ENCODE assay signal across 28 cellular contexts in the genomic region with DNA sequence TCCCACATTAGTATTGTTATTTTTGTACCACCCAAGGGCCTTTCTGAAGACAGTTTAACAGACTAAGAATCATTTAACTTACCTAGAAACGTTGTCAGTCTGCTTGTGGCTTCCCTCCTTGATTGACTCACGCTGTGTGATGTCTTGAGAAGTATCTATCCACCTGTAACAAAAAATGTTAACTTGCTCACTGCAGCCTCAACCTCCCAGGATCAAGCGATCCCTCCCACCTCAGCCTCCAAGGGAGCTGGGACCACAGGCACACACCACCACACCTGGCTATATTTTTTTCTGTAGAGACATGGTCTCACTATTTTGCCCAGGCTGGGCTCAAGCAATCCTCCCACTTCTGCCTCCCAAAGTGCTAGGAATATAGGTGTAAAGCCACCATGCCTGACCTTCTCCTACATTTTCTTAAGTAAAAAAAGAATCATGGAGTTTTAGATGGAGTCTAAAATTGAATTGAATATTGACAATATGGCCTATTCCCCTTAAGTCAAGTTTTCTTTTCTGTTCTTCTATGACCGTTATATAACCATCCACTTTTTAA. TPM values are rescaled to one million over a fixed set of nuclear protein-coding genes. Genes with fewer than 3 reads are reported as not detected.
DNase-seq lines count a peak whose midpoint lies in the region; ATAC-seq, FAIRE-seq and TF ChIP-seq lines count a peak whose summit lies in the region.
"Had no signal": no experiment of that assay in that cellular context is flagged by ENCODE, and none has a peak within 500 bp of the region (broad histone marks: within the 10 kb centered on the region; RNA-seq: fewer than 3 reads in every experiment).

No MANE protein-coding gene starts in this region.

- no peak overlapping the region for H3K9ac ChIP-seq in K562 (ENCODE audit: insufficient read depth in 1 of 2, low read depth in 2 of 2, low read length in 2 of 2)
- H3K9ac ChIP-seq: BLaER1 treated with 17β-estradiol and CSF1 and Interleukin-3, amounts not matched to agents 10 nM and 100 nM had no signal

- no peak overlapping the region for H3K4me2 ChIP-seq in GM23338
- H3K4me2 ChIP-seq in K562 (ENCODE audit: insufficient read depth, low read length): no peak overlapping the region
- H3K4me2 ChIP-seq: BLaER1 treated with 17β-estradiol and CSF1 and Interleukin-3, amounts not matched to agents 10 nM and 100 nM had no signal

- intact Hi-C loops in CD4-positive, alpha-beta T cell (cut with DNase I, micrococcal nuclease): loop anchor here in 1 of 2 experiments (10.0 kb wide), 1 partner anchor 193 kb away; a partner anchor contains a TSS
- intact Hi-C loops in K562 (cut with micrococcal nuclease): no loop called here

- in situ Hi-C loops in K562 (cut with MboI): no loop called here

- no peaks in the 10 kb centered on the region for H3K27me3 Mint-ChIP-seq in CD4-positive, alpha-beta T cell
- H3K27me3 Mint-ChIP-seq in GM23338 (ENCODE audit: insufficient read depth, low read depth, poor library complexity) (peaks cover 10% of the 10 kb centered on the region), naive B cell (no peaks in the 10 kb centered on the region)
- H3K27me3 Mint-ChIP-seq: activated B cell treated with CpG ODN at 0.5 μM for 24 hours had no signal

- H3K27ac Mint-ChIP-seq in CD4-positive, alpha-beta T cell: peak overlapping the region; percentile 17
- H3K27ac Mint-ChIP-seq in GM23338 (no peak overlapping the region), naive B cell (peak overlapping the region in 4 of 6 donors; percentile 15 to 62 (median 33))
- H3K27ac Mint-ChIP-seq: activated B cell treated with CpG ODN at 0.5 μM for 24 hours had no signal

- no peak for DNase-seq in CD4-positive, alpha-beta T cell
- DNase-seq in GM23338 (ENCODE audit: low spot score) (no peak), K562 (ENCODE audit: extremely low read depth in 1 of 4, low spot score in 3 of 4) (no peak), naive B cell (no peak), NCI-H510A treated with DMSO at 0.1 percent for 48 hours (lab: John Stamatoyannopoulos, UW) (no peak)
- no peak for DNase-seq in activated effector memory CD4-positive, alpha-beta T cell treated with Interleukin-2 at 50 U/mL for 16 hours
- no peak for DNase-seq in activated naive CD4-positive, alpha-beta T cell treated with Interleukin-2 at 50 U/mL for 16 hours
- DNase-seq: activated B cell treated with CpG ODN at 0.5 μM for 24 hours; activated CD4-positive, alpha-beta T cell treated with anti-CD3 and anti-CD28 coated beads, Interleukin-2, amount 50 U/mL, for 48 hours; amygdala; colonic mucosa; lower lobe of right lung; mucosa of descending colon; NCI-H1105 treated with DMSO at 0.1 percent for 48 hours; NCI-H2029 treated with DMSO at 0.1 percent for 48 hours; NCI-H226; OCI-M1; stimulated activated CD8-positive, alpha-beta memory T cell treated with anti-CD3 and anti-CD28 coated beads, Interleukin-4, amount 100 ng/mL, for 48 hours; substantia nigra; T1000 had no signal

- H3K4me3 Mint-ChIP-seq in CD4-positive, alpha-beta T cell: no peak overlapping the region
- no peak overlapping the region for H3K4me3 Mint-ChIP-seq in GM23338
- peak overlapping the region in 1 of 8 donors; percentile 16 for H3K4me3 Mint-ChIP-seq in naive B cell
- H3K4me3 Mint-ChIP-seq: activated B cell treated with CpG ODN at 0.5 μM for 24 hours had no signal

- H3K79me2 ChIP-seq in GM23338 (replicated peaks; ENCODE audit: insufficient read depth): peaks cover 39% of the 10 kb centered on the region
- peaks cover 38% of the 10 kb centered on the region for H3K79me2 ChIP-seq in K562 (ENCODE audit: control insufficient read depth, insufficient read depth, low read length)

- POLR2A ChIA-PET in CD4-positive, alpha-beta T cell (lab: Charles Lee): no interaction called here
- POLR2A ChIA-PET in K562 (lab: Yijun Ruan, JAX): interaction anchor here (0.6 to 1.3 kb wide), 3 partner anchors 9 to 1642 kb away, joined by 3 to 4 read pairs (median 4); no protein-coding TSS in a partner anchor

- H3K9me2 ChIP-seq in GM23338 (ENCODE audit: insufficient read depth): no peaks in the 10 kb centered on the region

- no peak overlapping the region for H3K27ac ChIP-seq in CD4-positive, alpha-beta T cell (ENCODE audit: low read depth, low read length)
- H3K27ac ChIP-seq in GM23338 (ENCODE audit: low read depth) (peak overlapping the region; percentile 35; the same call in 1 of the 2 replicates), K562 (ENCODE audit: extremely low read depth, low read depth, low read length) (no peak overlapping the region)
- H3K27ac ChIP-seq: BLaER1 treated with 17β-estradiol and CSF1 and Interleukin-3, amounts not matched to agents 10 nM and 100 nM; breast epithelium; colonic mucosa; gastroesophageal sphincter; HL-60; lower lobe of right lung; neutrophil had no signal

- peaks cover 64% of the 10 kb centered on the region for H3F3A ChIP-seq in GM23338 (replicated peaks; ENCODE audit: low read depth)

- BruUV-seq in K562 (replicated peaks; lab: Mats Ljungman, UMichigan): no TSS peak

- no peaks in the 10 kb centered on the region for H3K9me3 Mint-ChIP-seq in CD4-positive, alpha-beta T cell
- H3K9me3 Mint-ChIP-seq in GM23338 (no peaks in the 10 kb centered on the region), naive B cell (peaks cover 0 to 1% (median 0%) of the 10 kb centered on the region in 7 donors)
- H3K9me3 Mint-ChIP-seq: activated B cell treated with CpG ODN at 0.5 μM for 24 hours had no signal

- no peak for TF ChIP-seq EP300 in K562 (IDR thresholded peaks at IDR 0.05; ENCODE audit: low read length)

- H3K27me3 ChIP-seq in CD4-positive, alpha-beta T cell (ENCODE audit: control insufficient read depth, insufficient read depth, low read length): no peaks in the 10 kb centered on the region
- H3K27me3 ChIP-seq in GM23338 (ENCODE audit: insufficient read depth): no peaks in the 10 kb centered on the region
- no peaks in the 10 kb centered on the region for H3K27me3 ChIP-seq in K562 (ENCODE audit: control insufficient read depth in 2 of 2, insufficient read depth in 2 of 2, low read length in 2 of 2)
- H3K27me3 ChIP-seq: BLaER1 treated with 17β-estradiol and CSF1 and Interleukin-3, amounts not matched to agents 10 nM and 100 nM; breast epithelium; colonic mucosa; gastroesophageal sphincter; neutrophil had no signal

- peaks cover 55% of the 10 kb centered on the region for H4K20me1 ChIP-seq in GM23338 (replicated peaks; ENCODE audit: insufficient read depth)
- H4K20me1 ChIP-seq in K562 (replicated peaks; ENCODE audit: control insufficient read depth, insufficient read depth, low read length): peaks cover 37% of the 10 kb centered on the region

- H3K9me1 ChIP-seq in K562 (ENCODE audit: control insufficient read depth, insufficient read depth, low read length): peaks cover 2% of the 10 kb centered on the region

- no peak for ATAC-seq in CD4-positive, alpha-beta T cell (ENCODE audit: poor library complexity)
- ATAC-seq in GM23338 (no peak), K562 (no peak), naive B cell (ENCODE audit: low read depth in 2 of 2) (no peak)
- ATAC-seq: gastroesophageal sphincter, lower lobe of right lung, mucosa of descending colon, Right ventricle myocardium inferior had no signal

- peaks cover 68% of the 10 kb centered on the region for H3K36me3 ChIP-seq in GM23338 (ENCODE audit: insufficient read depth)
- H3K36me3 ChIP-seq in K562 (ENCODE audit: control insufficient read depth, insufficient read depth, low read length): peaks cover 74% of the 10 kb centered on the region

- H3K9me3 ChIP-seq in CD4-positive, alpha-beta T cell (ENCODE audit: control insufficient read depth, low read length): no peaks in the 10 kb centered on the region
- H3K9me3 ChIP-seq in K562 (replicated peaks; ENCODE audit: control insufficient read depth, insufficient read depth, low read depth, low read length): no peaks in the 10 kb centered on the region
- H3K9me3 ChIP-seq: BLaER1 treated with 17β-estradiol and CSF1 and Interleukin-3, amounts not matched to agents 10 nM and 100 nM; breast epithelium; colonic mucosa; gastroesophageal sphincter; lower lobe of right lung; mucosa of descending colon; neutrophil had no signal

- H3K36me3 Mint-ChIP-seq in CD4-positive, alpha-beta T cell (ENCODE audit: low read depth): peaks cover 83% of the 10 kb centered on the region
- H3K36me3 Mint-ChIP-seq in GM23338 (ENCODE audit: low read depth): peaks cover 80% of the 10 kb centered on the region
- H3K36me3 Mint-ChIP-seq in naive B cell: peaks cover 0 to 10% of the 10 kb centered on the region in 2 donors

- no peaks in the 10 kb centered on the region for H3K4me1 ChIP-seq in GM23338 (ENCODE audit: insufficient read depth)
- H3K4me1 ChIP-seq in K562 (replicated peaks in 1 of 2; ENCODE audit: control insufficient read depth in 2 of 2, insufficient read depth in 2 of 2, low read length in 2 of 2): peaks cover 4 to 7% of the 10 kb centered on the region in 2 experiments; a peak in 2 of 5 replicates
- H3K4me1 ChIP-seq: breast epithelium, colonic mucosa had no signal

- FAIRE-seq in K562 (lab: Jason Lieb, UNC): no peak
- FAIRE-seq: D721Med, urothelium cell line had no signal

- no peak overlapping the region for H2AFZ ChIP-seq in GM23338
- no peak overlapping the region for H2AFZ ChIP-seq in K562 (ENCODE audit: low read depth, low read length)

- TF ChIP-seq RAD21 in K562 (CRISPR knock-in tag; conservative IDR thresholded peaks at IDR 0.05 in 1 of 2, IDR thresholded peaks at IDR 0.05 in 1 of 2): no peak

- no peak overlapping the region for H3K4me3 ChIP-seq in GM23338
- no peak overlapping the region for H3K4me3 ChIP-seq in K562
- H3K4me3 ChIP-seq: BLaER1 treated with 17β-estradiol and CSF1 and Interleukin-3, amounts not matched to agents 10 nM and 100 nM; breast epithelium; colonic mucosa; gastroesophageal sphincter; lower lobe of right lung; mucosa of descending colon had no signal

- TF ChIP-seq POLR2A in K562 (conservative IDR thresholded peaks at IDR 0.05): peak; percentile 40

- 85% methylated on average over 4 of the region's 4 CpGs for WGBS in K562 (ENCODE audit: insufficient coverage, low coverage, missing lambda C conversion rate)

- CTCF ChIA-PET in CD4-positive, alpha-beta T cell (lab: Charles Lee): no interaction called here
- CTCF ChIA-PET in K562 (lab: Yijun Ruan, JAX; ENCODE audit: low intra/inter-chr PET ratio): no interaction called here

- no peak for TF ChIP-seq CTCF in CD4-positive, alpha-beta T cell (IDR thresholded peaks at IDR 0.05)
- TF ChIP-seq CTCF in GM23338 (conservative IDR thresholded peaks at IDR 0.05; ENCODE audit: low read depth in 2 of 2): no peak
- TF ChIP-seq CTCF in K562 (IDR thresholded peaks at IDR 0.05 in 2 of 3, conservative IDR thresholded peaks at IDR 0.05 in 1 of 3; ENCODE audit: insufficient read depth in 2 of 3, low read depth in 1 of 3, low read length in 3 of 3): no peak

- peaks cover 42% of the 10 kb centered on the region for H3K4me1 Mint-ChIP-seq in CD4-positive, alpha-beta T cell (ENCODE audit: low read depth)
- peaks cover 11% of the 10 kb centered on the region; the same call in 2 of the 3 replicates for H3K4me1 Mint-ChIP-seq in GM23338
- H3K4me1 Mint-ChIP-seq in naive B cell: peaks cover 4 to 17% (median 6%) of the 10 kb centered on the region in 3 donors

RNA-seq across cellular contexts. Expression of a gene that starts 15.6 kb away (rescaled TPM):
- total RNA-seq in CD4-positive, alpha-beta T cell: 100 to 1,000 TPM; 766 to 767 TPM
- 346 and 352 TPM in 2 replicates for total RNA-seq in GM23338 (2014; rRNA removed; shearing (Covaris generic))
- polyA plus RNA-seq in GM23338 (2016; fragmentation: Nextera tagmentation; extraction: Ambion mirVana) (251 and 258 TPM in 2 replicates), K562 (2011; rRNA removed) (135 and 164 TPM in 2 replicates), K562 (2014; fragmentation: Illumina TruSeq; extraction: Trizol) (501 and 562 TPM in 2 replicates), K562 (2014; fragmentation: Nextera tagmentation; extraction: Ambion mirVana) (10 to 100 TPM; 69.7 to 73.4 TPM), K562 (2014; rRNA removed) (266 and 399 TPM in 2 replicates), naive B cell (ENCODE audit: low read depth in 6 of 6) (100 to 1,000 TPM in 5 of 6 donors, 10 to 100 TPM in 1; 71.0 to 191 (median 116) TPM)
- total RNA-seq in K562 (2011; cell fraction: chromatin; rRNA removed; ENCODE audit: low replicate concordance): 205 and 671 TPM in 2 replicates
- total RNA-seq in K562 (2011; cell fraction: nucleolus; rRNA removed): 112 and 137 TPM in 2 replicates
- 370 and 701 TPM in 2 replicates for total RNA-seq in K562 (2011; cell fraction: nucleoplasm; rRNA removed)
- total RNA-seq in K562 (2014; rRNA removed) (346 and 402 TPM in 2 replicates), K562 (2014; rRNA removed; fragmentation: Illumina TruSeq; extraction: Trizol) (477 and 544 TPM in 2 replicates), K562 (2015; rRNA removed; fragmentation: Illumina TruSeq; extraction: Trizol) (480 and 510 TPM in 2 replicates), K562 (2021) (341 and 367 TPM in 2 replicates)
- polyA plus RNA-seq in K562 (2011; cell fraction: cytosol; rRNA removed): 48.2 and 57.6 TPM in 2 replicates
- 222 and 300 TPM in 2 replicates for polyA plus RNA-seq in K562 (2011; cell fraction: nucleus; rRNA removed)
- 216 and 359 TPM in 2 replicates for polyA plus RNA-seq in K562 (2012)
- 261 and 336 TPM in 2 replicates for polyA minus RNA-seq in K562 (2011; rRNA and poly(A)+ RNA removed)
- 91.0 and 96.7 TPM in 2 replicates for polyA minus RNA-seq in K562 (2011; cell fraction: cytosol; rRNA and poly(A)+ RNA removed)
- 163 and 287 TPM in 2 replicates for polyA minus RNA-seq in K562 (2011; cell fraction: nucleus; rRNA and poly(A)+ RNA removed)
